Comparison of ENCODE assay signal across 1 cellular context in genomic region chr20:41135888-41136243, GRCh38.
TF ChIP-seq lines count a peak whose summit lies in the region.

No MANE protein-coding gene starts in this region.

TF ChIP-seq in HepG2, 621 proteins besides CTCF, POLR2A, EP300 and RAD21 (continues in another document):
- 0 out of 2 replicates have a peak, but pooled peaks have one; percentile 11 for TF ChIP-seq HBP1 (CRISPR knock-in tag; IDR thresholded peaks at IDR 0.05; ENCODE audit: low read depth)
- TF ChIP-seq MXI1 (IDR thresholded peaks at IDR 0.05; ENCODE audit: borderline replicate concordance, low read depth, low read length): peak; percentile 28; the same call in 1 of the 3 replicates
- no peak for TF ChIP-seq RBFOX2 (IDR thresholded peaks at IDR 0.05; ENCODE audit: low read depth, low read length)
- 0 out of 2 replicates have a peak, but pooled peaks have one; percentile 18 for TF ChIP-seq ZNF232 (CRISPR knock-in tag; IDR thresholded peaks at IDR 0.05; ENCODE audit: borderline replicate concordance)
- TF ChIP-seq NKX3-1 (CRISPR knock-in tag; IDR thresholded peaks at IDR 0.05): peak; percentile 55; the same call in 1 of the 2 replicates
- TF ChIP-seq ZNF747 (CRISPR knock-in tag; IDR thresholded peaks at IDR 0.05; ENCODE audit: borderline replicate concordance): no peak
- no peak for TF ChIP-seq ZNF891 (CRISPR knock-in tag; IDR thresholded peaks at IDR 0.05)
- TF ChIP-seq, protein P1, sequence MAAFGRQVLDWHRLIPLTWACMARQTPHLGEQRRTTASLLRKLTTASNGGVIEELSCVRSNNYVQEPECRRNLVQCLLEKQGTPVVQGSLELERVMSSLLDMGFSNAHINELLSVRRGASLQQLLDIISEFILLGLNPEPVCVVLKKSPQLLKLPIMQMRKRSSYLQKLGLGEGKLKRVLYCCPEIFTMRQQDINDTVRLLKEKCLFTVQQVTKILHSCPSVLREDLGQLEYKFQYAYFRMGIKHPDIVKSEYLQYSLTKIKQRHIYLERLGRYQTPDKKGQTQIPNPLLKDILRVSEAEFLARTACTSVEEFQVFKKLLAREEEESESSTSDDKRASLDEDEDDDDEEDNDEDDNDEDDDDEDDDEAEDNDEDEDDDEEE (CRISPR knock-in tag; IDR thresholded peaks at IDR 0.05): no peak
- TF ChIP-seq, protein P2, sequence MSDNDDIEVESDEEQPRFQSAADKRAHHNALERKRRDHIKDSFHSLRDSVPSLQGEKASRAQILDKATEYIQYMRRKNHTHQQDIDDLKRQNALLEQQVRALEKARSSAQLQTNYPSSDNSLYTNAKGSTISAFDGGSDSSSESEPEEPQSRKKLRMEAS (IDR thresholded peaks at IDR 0.05): no peak
- 0 out of 2 replicates have a peak, but pooled peaks have one; percentile 51 for TF ChIP-seq ZNF589 (CRISPR knock-in tag; conservative IDR thresholded peaks at IDR 0.05)
- TF ChIP-seq ZMYM4 (CRISPR knock-in tag; IDR thresholded peaks at IDR 0.05): no peak
- TF ChIP-seq E2F2 (CRISPR knock-in tag; IDR thresholded peaks at IDR 0.05; ENCODE audit: borderline replicate concordance): 0 out of 2 replicates have a peak, but pooled peaks have one; percentile 15
- no peak for TF ChIP-seq ZNF710 (CRISPR knock-in tag; IDR thresholded peaks at IDR 0.05; ENCODE audit: borderline replicate concordance)
- TF ChIP-seq ZIK1 (CRISPR knock-in tag; IDR thresholded peaks at IDR 0.05; ENCODE audit: borderline replicate concordance, low read depth): no peak
- TF ChIP-seq ZNF136 (CRISPR knock-in tag; IDR thresholded peaks at IDR 0.05; ENCODE audit: low read depth): no peak
- no peak for TF ChIP-seq ZNF549 (CRISPR knock-in tag; IDR thresholded peaks at IDR 0.05)
- TF ChIP-seq HIVEP1 (CRISPR knock-in tag; IDR thresholded peaks at IDR 0.05): no peak
- TF ChIP-seq, protein P3, sequence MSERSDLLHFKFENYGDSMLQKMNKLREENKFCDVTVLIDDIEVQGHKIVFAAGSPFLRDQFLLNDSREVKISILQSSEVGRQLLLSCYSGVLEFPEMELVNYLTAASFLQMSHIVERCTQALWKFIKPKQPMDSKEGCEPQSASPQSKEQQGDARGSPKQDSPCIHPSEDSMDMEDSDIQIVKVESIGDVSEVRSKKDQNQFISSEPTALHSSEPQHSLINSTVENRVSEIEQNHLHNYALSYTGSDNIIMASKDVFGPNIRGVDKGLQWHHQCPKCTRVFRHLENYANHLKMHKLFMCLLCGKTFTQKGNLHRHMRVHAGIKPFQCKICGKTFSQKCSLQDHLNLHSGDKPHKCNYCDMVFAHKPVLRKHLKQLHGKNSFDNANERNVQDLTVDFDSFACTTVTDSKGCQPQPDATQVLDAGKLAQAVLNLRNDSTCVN (CRISPR knock-in tag; IDR thresholded peaks at IDR 0.05; ENCODE audit: borderline replicate concordance): no peak
- TF ChIP-seq ZNF782 (CRISPR knock-in tag; IDR thresholded peaks at IDR 0.05; ENCODE audit: borderline replicate concordance): no peak
- TF ChIP-seq ARID4A (CRISPR knock-in tag; IDR thresholded peaks at IDR 0.05; ENCODE audit: borderline replicate concordance): no peak
- TF ChIP-seq NPAS2 (CRISPR knock-in tag; IDR thresholded peaks at IDR 0.05; ENCODE audit: borderline replicate concordance): no peak
- 0 out of 2 replicates have a peak, but pooled peaks have one; percentile 57 for TF ChIP-seq ZNF224 (CRISPR knock-in tag; IDR thresholded peaks at IDR 0.05)
- TF ChIP-seq RARG (CRISPR knock-in tag; IDR thresholded peaks at IDR 0.05; ENCODE audit: low read depth): no peak
- TF ChIP-seq FOXO4 (CRISPR knock-in tag; conservative IDR thresholded peaks at IDR 0.05): 0 out of 2 replicates have a peak, but pooled peaks have one; percentile 19
- TF ChIP-seq, protein P4, sequence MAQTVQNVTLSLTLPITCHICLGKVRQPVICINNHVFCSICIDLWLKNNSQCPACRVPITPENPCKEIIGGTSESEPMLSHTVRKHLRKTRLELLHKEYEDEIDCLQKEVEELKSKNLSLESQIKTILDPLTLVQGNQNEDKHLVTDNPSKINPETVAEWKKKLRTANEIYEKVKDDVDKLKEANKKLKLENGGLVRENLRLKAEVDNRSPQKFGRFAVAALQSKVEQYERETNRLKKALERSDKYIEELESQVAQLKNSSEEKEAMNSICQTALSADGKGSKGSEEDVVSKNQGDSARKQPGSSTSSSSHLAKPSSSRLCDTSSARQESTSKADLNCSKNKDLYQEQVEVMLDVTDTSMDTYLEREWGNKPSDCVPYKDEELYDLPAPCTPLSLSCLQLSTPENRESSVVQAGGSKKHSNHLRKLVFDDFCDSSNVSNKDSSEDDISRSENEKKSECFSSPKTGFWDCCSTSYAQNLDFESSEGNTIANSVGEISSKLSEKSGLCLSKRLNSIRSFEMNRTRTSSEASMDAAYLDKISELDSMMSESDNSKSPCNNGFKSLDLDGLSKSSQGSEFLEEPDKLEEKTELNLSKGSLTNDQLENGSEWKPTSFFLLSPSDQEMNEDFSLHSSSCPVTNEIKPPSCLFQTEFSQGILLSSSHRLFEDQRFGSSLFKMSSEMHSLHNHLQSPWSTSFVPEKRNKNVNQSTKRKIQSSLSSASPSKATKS (CRISPR knock-in tag; IDR thresholded peaks at IDR 0.05): no peak
- no peak for TF ChIP-seq ZBTB1 (CRISPR knock-in tag; IDR thresholded peaks at IDR 0.05; ENCODE audit: borderline replicate concordance)
- TF ChIP-seq ZNF280D (CRISPR knock-in tag; IDR thresholded peaks at IDR 0.05): no peak
- TF ChIP-seq KLF13 (CRISPR knock-in tag; IDR thresholded peaks at IDR 0.05): no peak
- no peak; the same call in 1 of the 2 replicates for TF ChIP-seq NCOA1 (CRISPR knock-in tag; IDR thresholded peaks at IDR 0.05)
- TF ChIP-seq MTF2 (CRISPR knock-in tag; IDR thresholded peaks at IDR 0.05; ENCODE audit: borderline replicate concordance): 0 out of 2 replicates have a peak, but pooled peaks have one; percentile 4
- TF ChIP-seq, protein P5, sequence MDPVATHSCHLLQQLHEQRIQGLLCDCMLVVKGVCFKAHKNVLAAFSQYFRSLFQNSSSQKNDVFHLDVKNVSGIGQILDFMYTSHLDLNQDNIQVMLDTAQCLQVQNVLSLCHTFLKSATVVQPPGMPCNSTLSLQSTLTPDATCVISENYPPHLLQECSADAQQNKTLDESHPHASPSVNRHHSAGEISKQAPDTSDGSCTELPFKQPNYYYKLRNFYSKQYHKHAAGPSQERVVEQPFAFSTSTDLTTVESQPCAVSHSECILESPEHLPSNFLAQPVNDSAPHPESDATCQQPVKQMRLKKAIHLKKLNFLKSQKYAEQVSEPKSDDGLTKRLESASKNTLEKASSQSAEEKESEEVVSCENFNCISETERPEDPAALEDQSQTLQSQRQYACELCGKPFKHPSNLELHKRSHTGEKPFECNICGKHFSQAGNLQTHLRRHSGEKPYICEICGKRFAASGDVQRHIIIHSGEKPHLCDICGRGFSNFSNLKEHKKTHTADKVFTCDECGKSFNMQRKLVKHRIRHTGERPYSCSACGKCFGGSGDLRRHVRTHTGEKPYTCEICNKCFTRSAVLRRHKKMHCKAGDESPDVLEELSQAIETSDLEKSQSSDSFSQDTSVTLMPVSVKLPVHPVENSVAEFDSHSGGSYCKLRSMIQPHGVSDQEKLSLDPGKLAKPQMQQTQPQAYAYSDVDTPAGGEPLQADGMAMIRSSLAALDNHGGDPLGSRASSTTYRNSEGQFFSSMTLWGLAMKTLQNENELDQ (CRISPR knock-in tag; IDR thresholded peaks at IDR 0.05; ENCODE audit: borderline replicate concordance): no peak
- peak; percentile 1 for TF ChIP-seq YY1 (IDR thresholded peaks at IDR 0.05; ENCODE audit: insufficient read depth, insufficient replicate concordance, low read depth, low read length)
- no peak for TF ChIP-seq ZNF180 (CRISPR knock-in tag; IDR thresholded peaks at IDR 0.05; ENCODE audit: borderline replicate concordance, low read depth)
- TF ChIP-seq PPARG (CRISPR knock-in tag; conservative IDR thresholded peaks at IDR 0.05): no peak
